Comparison of ENCODE assay signal across 9 cellular contexts in the genomic region with DNA sequence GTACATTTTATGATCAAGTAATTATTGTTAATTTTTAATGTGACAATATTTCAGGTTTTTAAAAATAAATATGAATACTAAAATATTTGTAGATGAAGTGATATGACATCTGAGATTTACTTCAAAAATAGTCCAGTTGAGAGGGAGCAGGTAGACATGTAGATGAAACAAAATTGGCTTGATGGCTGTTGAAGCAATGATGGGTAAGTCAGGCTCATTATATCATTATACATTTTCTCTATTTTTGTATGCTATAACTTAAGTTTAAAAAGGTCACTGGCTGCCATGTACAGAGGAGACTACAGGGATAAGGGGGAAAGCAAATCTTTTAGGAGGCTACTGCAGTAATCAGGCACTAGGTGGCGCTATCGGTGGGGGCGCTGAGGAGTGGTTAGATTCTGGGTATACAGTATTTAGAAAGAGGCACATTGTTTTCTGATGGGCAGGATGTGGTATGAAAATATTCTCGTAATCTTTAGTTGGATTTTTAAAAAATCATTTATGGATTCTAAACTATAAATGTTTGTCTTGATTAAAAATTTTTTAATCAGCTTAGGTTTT.
A peak's percentile ranks its signal among the peaks of the same experiment; 100 is the strongest.
DNase-seq lines count a peak whose midpoint lies in the region; ATAC-seq and TF ChIP-seq lines count a peak whose summit lies in the region.
"Had no signal": no experiment of that assay in that cellular context is flagged by ENCODE, and none has a peak within 500 bp of the region (broad histone marks: within the 10 kb centered on the region; RNA-seq: fewer than 3 reads in every experiment).

No MANE protein-coding gene starts in this region.

- no peaks in the 10 kb centered on the region for H3K36me3 Mint-ChIP-seq in CD4-positive, alpha-beta memory T cell
- peaks cover 6% of the 10 kb centered on the region for H3K36me3 Mint-ChIP-seq in neural crest cell (ENCODE audit: low read depth)

- H3K9me3 ChIP-seq in CD4-positive, alpha-beta memory T cell (ENCODE audit: control insufficient read depth in 1 of 2, low read length in 2 of 2): no peaks in the 10 kb centered on the region
- no peaks in the 10 kb centered on the region for H3K9me3 ChIP-seq in upper lobe of left lung

- CTCF ChIA-PET in CD4-positive, alpha-beta memory T cell (lab: Charles Lee; ENCODE audit: partially characterized antibody): interaction anchor here (0.6 to 5.4 kb wide), 11 partner anchors 8 to 746 kb away, joined by 3 to 20 read pairs (median 6); no protein-coding TSS in a partner anchor

- no peaks in the 10 kb centered on the region for H3K4me1 Mint-ChIP-seq in CD4-positive, alpha-beta memory T cell
- peaks cover 8% of the 10 kb centered on the region for H3K4me1 Mint-ChIP-seq in neural crest cell

- H3K4me3 Mint-ChIP-seq in CD4-positive, alpha-beta memory T cell: no peak overlapping the region
- no peak overlapping the region for H3K4me3 Mint-ChIP-seq in neural crest cell
- H3K4me3 Mint-ChIP-seq: T-helper 1 cell treated with Interleukin-12 subunit alpha and Interleukin-12 subunit beta and Interleukin-4 antibody, amounts not matched to agents 30 μg/mL and 1 μg/mL, for 36 hours had no signal

- H3K36me3 ChIP-seq in CD4-positive, alpha-beta memory T cell (ENCODE audit: insufficient read depth, low read length): no peaks in the 10 kb centered on the region
- H3K36me3 ChIP-seq in upper lobe of left lung: peaks cover 0 to 47% (median 4%) of the 10 kb centered on the region in 4 donors

- 24 to 32% methylated on average over 4 of the region's 4 CpGs for WGBS in upper lobe of left lung, 2 donors

- POLR2A ChIA-PET in CD4-positive, alpha-beta memory T cell (lab: Charles Lee; ENCODE audit: partially characterized antibody): no interaction called here

- H3K27me3 ChIP-seq in CD4-positive, alpha-beta memory T cell (ENCODE audit: insufficient read depth, low read length): no peaks in the 10 kb centered on the region
- no peaks in the 10 kb centered on the region for H3K27me3 ChIP-seq in upper lobe of left lung

- no peak overlapping the region for H3K4me3 ChIP-seq in CD4-positive, alpha-beta memory T cell (ENCODE audit: low read length in 2 of 2)
- no peak overlapping the region for H3K4me3 ChIP-seq in upper lobe of left lung

- no peaks in the 10 kb centered on the region for H3K4me1 ChIP-seq in CD4-positive, alpha-beta memory T cell (ENCODE audit: insufficient read depth, low read length)
- H3K4me1 ChIP-seq in upper lobe of left lung: peaks cover 0 to 12% (median 4%) of the 10 kb centered on the region in 4 donors

- H3K27ac ChIP-seq in CD4-positive, alpha-beta memory T cell (ENCODE audit: low read depth, low read length): no peak overlapping the region
- no peak overlapping the region for H3K27ac ChIP-seq in upper lobe of left lung

- intact Hi-C loops in CD4-positive, alpha-beta memory T cell (cut with micrococcal nuclease): loop anchor here (1.0 kb wide), 1 partner anchor 744 kb away; no protein-coding TSS in a partner anchor

- DNase-seq in CD4-positive, alpha-beta memory T cell: peak; percentile 35 to 53 (median 45)
- DNase-seq in GM19238 (ENCODE audit: insufficient read length, low spot score) (peak; percentile 18), NCI-H748 (lab: John Stamatoyannopoulos, UW; ENCODE audit: unreplicated experiment) (peak; percentile 60), erythroblast (lab: John Stamatoyannopoulos, UW) (peak; percentile 58 to 74), neural crest cell (ENCODE audit: low read depth, low spot score) (peak; percentile 76), upper lobe of left lung (peak in 1 of 2 donors; percentile 60)
- DNase-seq in activated CD8-positive, alpha-beta memory T cell treated with anti-CD3 and anti-CD28 coated beads for 4 hours (ENCODE audit: low read depth in 2 of 2): peak; percentile 1 to 12

- no peak overlapping the region for H3K27ac Mint-ChIP-seq in CD4-positive, alpha-beta memory T cell
- no peak overlapping the region for H3K27ac Mint-ChIP-seq in neural crest cell (ENCODE audit: unreplicated experiment)
- H3K27ac Mint-ChIP-seq: T-helper 1 cell treated with Interleukin-12 subunit alpha and Interleukin-12 subunit beta and Interleukin-4 antibody, amounts not matched to agents 30 μg/mL and 1 μg/mL, for 36 hours had no signal

- TF ChIP-seq CTCF in neural crest cell (conservative IDR thresholded peaks at IDR 0.05) (peak; percentile 86), upper lobe of left lung (IDR thresholded peaks at IDR 0.05) (peak in 5 of 6 experiments; percentile 57 to 83 (median 64))

- H3K9me3 Mint-ChIP-seq in CD4-positive, alpha-beta memory T cell: peaks cover 0 to 2% (median 0%) of the 10 kb centered on the region in 8 donors
- H3K9me3 Mint-ChIP-seq in neural crest cell: no peaks in the 10 kb centered on the region
- H3K9me3 Mint-ChIP-seq: T-helper 1 cell treated with Interleukin-12 subunit alpha and Interleukin-12 subunit beta and Interleukin-4 antibody, amounts not matched to agents 30 μg/mL and 1 μg/mL, for 36 hours had no signal

- TF ChIP-seq EP300 in upper lobe of left lung (IDR thresholded peaks at IDR 0.05): no peak

- ATAC-seq in HG03354 (IDR thresholded peaks at IDR 0.05; ENCODE audit: poor library complexity, severe bottlenecking, unreplicated experiment): peak; percentile 96
- ATAC-seq in upper lobe of left lung (ENCODE audit: low FRiP score in 2 of 2): peak; percentile 64 to 80

- peaks cover 6 to 9% of the 10 kb centered on the region in 2 donors for H3K27me3 Mint-ChIP-seq in CD4-positive, alpha-beta memory T cell
- H3K27me3 Mint-ChIP-seq in neural crest cell (ENCODE audit: low read depth): no peaks in the 10 kb centered on the region

- TF ChIP-seq POLR2A in erythroblast (IDR thresholded peaks at IDR 0.05; ENCODE audit: low read length) (no peak), upper lobe of left lung (IDR thresholded peaks at IDR 0.05) (no peak)
